Comparison of ENCODE assay signal across 8 cellular contexts in the genomic region with DNA sequence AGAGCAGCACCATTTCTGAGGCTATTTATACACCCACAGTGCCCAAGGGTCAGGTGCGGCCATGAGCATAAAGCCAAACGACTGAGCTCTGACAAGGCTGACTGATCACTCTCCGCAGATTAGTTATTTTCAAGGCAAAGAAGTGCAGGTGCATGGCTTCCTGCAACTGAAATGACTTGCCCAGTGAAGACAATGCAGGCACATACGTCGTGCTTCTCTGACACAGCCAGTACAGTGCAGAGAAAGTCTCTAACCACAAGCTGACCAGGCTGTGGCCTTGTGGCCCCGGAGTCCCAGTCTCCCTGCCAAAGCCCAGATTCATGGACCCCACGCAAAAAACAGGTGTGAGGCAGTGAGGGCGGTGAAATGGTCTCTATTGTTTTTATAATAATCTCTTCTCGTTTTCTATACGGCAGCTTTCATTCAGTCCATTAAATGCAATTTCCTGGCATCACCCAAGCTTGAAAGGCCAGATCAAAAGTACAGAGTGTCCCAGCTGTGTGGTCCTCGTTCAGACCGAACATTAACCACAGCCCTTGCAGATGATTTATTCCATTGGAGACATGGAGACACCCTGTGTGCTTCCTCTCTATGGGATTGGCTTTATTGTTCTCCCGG.
DNase-seq lines count a peak whose midpoint lies in the region; ATAC-seq lines count a peak whose summit lies in the region.

No MANE protein-coding gene starts in this region.

- WGBS in trophoblast cell (ENCODE audit: extremely low coverage, insufficient coverage, insufficient read length) = no CpG with 5 or more reads among the region's 13 CpGs

- no peaks in the 10 kb centered on the region for H3K36me3 ChIP-seq in trophoblast cell (ENCODE audit: control insufficient read depth in 1 of 2, insufficient read depth in 2 of 2, low read length in 2 of 2)

- H2AFZ ChIP-seq in trophoblast cell (ENCODE audit: insufficient read depth, low read length, poor library complexity) = no peak overlapping the region

- peak; percentile 64 for DNase-seq in NCI-H2107 treated with DMSO at 0.1 percent for 48 hours (lab: John Stamatoyannopoulos, UW; ENCODE audit: unreplicated experiment)
- no peak for DNase-seq in NCI-H2107 (lab: John Stamatoyannopoulos, UW)
- DNase-seq in NCI-H2227 treated with DMSO at 0.1 percent for 48 hours (lab: John Stamatoyannopoulos, UW) = peak; percentile 26
- DNase-seq in renal cortical epithelial cell (ENCODE audit: low read depth) = peak; percentile 74
- no peak for DNase-seq in stimulated activated CD8-positive, alpha-beta memory T cell treated with anti-CD3 and anti-CD28 coated beads, Interleukin-4, amount 100 ng/mL, for 48 hours
- DNase-seq in NCI-H446 treated with DMSO at 0.1 percent for 48 hours (lab: John Stamatoyannopoulos, UW) = no peak
- DNase-seq in trophoblast cell = no peak

- no peak overlapping the region for H4K91ac ChIP-seq in trophoblast cell (ENCODE audit: low read depth, low read length)

- H3K4me1 ChIP-seq in trophoblast cell (ENCODE audit: control insufficient read depth in 1 of 2, insufficient read depth in 2 of 2, low read length in 2 of 2) = no peaks in the 10 kb centered on the region

- no peak overlapping the region for H3K14ac ChIP-seq in trophoblast cell (ENCODE audit: low read length)

- H3K4ac ChIP-seq in trophoblast cell (ENCODE audit: low read depth, low read length) = no peak overlapping the region

- no peak overlapping the region for H4K12ac ChIP-seq in trophoblast cell (ENCODE audit: low read depth, low read length)

- no peaks in the 10 kb centered on the region for H3K79me1 ChIP-seq in trophoblast cell (ENCODE audit: low read length)

- H3K9ac ChIP-seq in trophoblast cell (ENCODE audit: low read length) = no peak overlapping the region

- H3K79me2 ChIP-seq in trophoblast cell (ENCODE audit: control insufficient read depth, insufficient read depth, low read length, poor library complexity) = no peaks in the 10 kb centered on the region

- H3K9me3 ChIP-seq in trophoblast cell (ENCODE audit: insufficient read depth, low read depth, low read length) = no peaks in the 10 kb centered on the region

- no peak overlapping the region for H3K23ac ChIP-seq in trophoblast cell (ENCODE audit: low read length)

- no peak overlapping the region for H2BK120ac ChIP-seq in trophoblast cell (ENCODE audit: insufficient read depth, low read length, poor library complexity)

- H3K27me3 ChIP-seq in trophoblast cell (ENCODE audit: insufficient read depth, low read length) = no peaks in the 10 kb centered on the region

- no peak overlapping the region for H3K4me2 ChIP-seq in trophoblast cell (ENCODE audit: low read length)

- H3K27ac ChIP-seq in trophoblast cell (ENCODE audit: low read depth, low read length) = no peak overlapping the region

- ATAC-seq in HG02884 (IDR thresholded peaks at IDR 0.05; ENCODE audit: unreplicated experiment) = peak; percentile 88

- H3K18ac ChIP-seq in trophoblast cell (ENCODE audit: low read length) = no peak overlapping the region

- no peak overlapping the region for H2BK12ac ChIP-seq in trophoblast cell (ENCODE audit: low read length)

- no peak overlapping the region for H2AK5ac ChIP-seq in trophoblast cell (ENCODE audit: low read length)

- no peak overlapping the region for H2BK5ac ChIP-seq in trophoblast cell (ENCODE audit: low read depth, low read length, poor library complexity)

- H4K8ac ChIP-seq in trophoblast cell (ENCODE audit: low read depth, low read length) = no peak overlapping the region

- no peak overlapping the region for H3K4me3 ChIP-seq in trophoblast cell (ENCODE audit: low read depth, low read length)

Comparison
In these comparisons a context has a peak if more than half of its experiments do, and no peak if none do; other contexts are left out.
1. DNase-seq: peak in NCI-H2107 treated with DMSO at 0.1 percent for 48 hours (single experiment), NCI-H2227 treated with DMSO at 0.1 percent for 48 hours (single experiment) and renal cortical epithelial cell (single experiment); none in NCI-H2107 (single experiment), stimulated activated CD8-positive, alpha-beta memory T cell treated with anti-CD3 and anti-CD28 coated beads, Interleukin-4, amount 100 ng/mL, for 48 hours (single experiment), NCI-H446 treated with DMSO at 0.1 percent for 48 hours (single experiment) and trophoblast cell (0 of 2).